27 cellular contexts compared by ENCODE assay signal in the genomic region with DNA sequence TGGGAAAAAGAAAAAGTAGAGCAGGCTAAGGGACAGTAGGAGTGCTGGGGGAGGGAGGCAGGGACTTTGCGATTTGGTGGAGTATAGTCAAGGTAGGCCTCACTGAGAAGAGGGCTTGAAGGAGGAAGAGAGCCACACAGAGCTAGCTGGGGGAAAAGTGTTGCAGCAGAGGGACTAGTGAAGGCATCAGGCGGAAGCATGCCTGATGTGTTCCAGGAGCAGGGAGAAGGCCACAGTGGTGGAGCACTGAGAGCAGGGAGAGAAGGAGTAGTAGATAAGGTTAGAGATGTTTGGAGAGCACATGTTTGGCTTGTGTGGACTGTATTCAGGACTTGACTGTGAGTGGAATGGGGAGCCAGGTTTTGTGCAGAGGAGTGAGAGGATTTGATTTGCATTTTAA.
"Had no signal": no experiment of that assay in that cellular context is flagged by ENCODE, and none has a peak within 500 bp of the region (broad histone marks: within the 10 kb centered on the region; RNA-seq: fewer than 3 reads in every experiment).

No MANE protein-coding gene starts in this region.

- H3K36me3 ChIP-seq: gastroesophageal sphincter, heart left ventricle, neutrophil, sigmoid colon, spleen, upper lobe of right lung had no signal

- ATAC-seq: activated CD4-positive, alpha-beta T cell treated with anti-CD3 and anti-CD28 coated beads for 36 hours; activated naive CD4-positive, alpha-beta T cell treated with anti-CD3 and anti-CD28 coated beads, Interleukin-2, amount 50 U/mL, for 72 hours; activated T-helper 17 cell treated with anti-CD3 and anti-CD28 coated beads, Interleukin-2, amount 50 U/mL, for 72 hours; effector memory CD8-positive, alpha-beta T cell; esophagus mucosa; gastroesophageal sphincter; left lobe of liver; natural killer cell treated with Interleukin-12 subunit alpha and Interleukin-12 subunit beta and Interleukin-15 and Interleukin-18, amount 100 ng/mL, for 72 hours; upper lobe of right lung had no signal

- DNase-seq: activated B cell treated with CpG ODN at 0.5 μM for 24 hours; activated CD4-positive, alpha-beta T cell treated with anti-CD3 and anti-CD28 coated beads for 36 hours; activated CD4-positive, alpha-beta T cell treated with anti-CD3 and anti-CD28 coated beads, Interleukin-2, amount 50 U/mL, for 4 hours; activated CD8-positive, alpha-beta memory T cell treated with anti-CD3 and anti-CD28 coated beads for 24 hours; activated CD8-positive, alpha-beta memory T cell treated with anti-CD3 and anti-CD28 coated beads, Interleukin-2, amount 50 U/mL, for 4 hours; activated T-cell treated with anti-CD3 and anti-CD28 coated beads, Interleukin-2, amount 50 U/mL, for 24 hours; aorta; brain microvascular endothelial cell; central memory CD4-positive, alpha-beta T cell; dorsolateral prefrontal cortex; effector memory CD8-positive, alpha-beta T cell; heart left ventricle; midbrain; sigmoid colon; spleen; stimulated activated CD4-positive, alpha-beta T cell treated with anti-CD3 and anti-CD28 coated beads, Interleukin-4, amount 100 ng/mL, for 1 hour; stimulated activated naive CD4-positive, alpha-beta T cell; T1000; testis; upper lobe of right lung had no signal

- H3K9me3 ChIP-seq: gastroesophageal sphincter, heart left ventricle, neutrophil, sigmoid colon, spleen, testis, upper lobe of right lung had no signal

- H3K4me1 ChIP-seq: spleen, testis, upper lobe of right lung had no signal

- H3K27ac ChIP-seq: brain microvascular endothelial cell, dorsolateral prefrontal cortex, gastroesophageal sphincter, heart left ventricle, neutrophil, sigmoid colon, spleen, testis, upper lobe of right lung had no signal

- H3K4me3 ChIP-seq: dorsolateral prefrontal cortex, gastroesophageal sphincter, heart left ventricle, sigmoid colon, spleen, testis, upper lobe of right lung had no signal

- H3K27me3 ChIP-seq: brain microvascular endothelial cell, dorsolateral prefrontal cortex, gastroesophageal sphincter, heart left ventricle, neutrophil, sigmoid colon, testis, upper lobe of right lung had no signal
